19 cellular contexts compared by ENCODE assay signal in the genomic region with DNA sequence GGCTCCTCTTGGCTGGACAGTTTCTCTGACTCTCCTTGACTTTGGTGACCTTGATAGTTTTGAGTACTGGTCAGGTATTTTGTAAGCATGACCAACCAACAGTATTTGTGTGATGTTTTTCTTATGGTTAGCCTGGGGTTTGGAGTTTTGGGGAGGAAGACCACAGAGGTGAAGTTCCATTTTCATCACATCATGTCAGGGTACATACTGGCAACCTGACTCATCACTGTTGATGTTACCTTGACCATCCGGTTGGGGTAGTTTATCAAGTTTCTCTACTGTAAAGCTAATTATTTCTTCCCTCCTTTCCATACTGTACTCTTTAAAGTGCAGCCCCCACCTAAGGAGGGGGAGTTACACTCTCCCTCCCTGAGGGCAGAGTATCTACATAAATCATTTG. TPM values are rescaled to one million over a fixed set of nuclear protein-coding genes. Genes with fewer than 3 reads are reported as not detected.
DNase-seq lines count a peak whose midpoint lies in the region; ATAC-seq and TF ChIP-seq lines count a peak whose summit lies in the region.
"Had no signal": no experiment of that assay in that cellular context is flagged by ENCODE, and none has a peak within 500 bp of the region (broad histone marks: within the 10 kb centered on the region; RNA-seq: fewer than 3 reads in every experiment).

No MANE protein-coding gene starts in this region.

- H3K27me3 Mint-ChIP-seq in mesothelial cell of epicardium (ENCODE audit: low read depth), result no peaks in the 10 kb centered on the region
- H3K27me3 Mint-ChIP-seq: naive thymus-derived CD8-positive, alpha-beta T cell had no signal

- no peak overlapping the region for H3K4me3 ChIP-seq in epithelial cell of esophagus (ENCODE audit: low read length)
- H3K4me3 ChIP-seq: gastrocnemius medialis, SJSA1, skin epidermis, thoracic aorta had no signal

- H3K4me1 Mint-ChIP-seq in mesothelial cell of epicardium, result peaks cover 41% of the 10 kb centered on the region
- H3K4me1 Mint-ChIP-seq: naive thymus-derived CD8-positive, alpha-beta T cell had no signal

- no peak overlapping the region for H3K4me3 Mint-ChIP-seq in mesothelial cell of epicardium
- H3K4me3 Mint-ChIP-seq: naive thymus-derived CD8-positive, alpha-beta T cell had no signal

- DNase-seq in EL (peak; percentile 60), M059J (ENCODE audit: low read depth) (peak; percentile 79), epithelial cell of esophagus (ENCODE audit: low read depth) (peak; percentile 96), mesothelial cell of epicardium (ENCODE audit: low spot score in 2 of 2, unreplicated experiment in 2 of 2) (no peak), NCI-H1436 treated with DMSO at 0.1 percent for 48 hours (lab: John Stamatoyannopoulos, UW) (no peak)
- no peak for DNase-seq in activated naive CD4-positive, alpha-beta T cell treated with anti-CD3 and anti-CD28 coated beads, Interleukin-2, amount 50 U/mL, for 16 hours
- DNase-seq: activated CD4-positive, CD25-positive, alpha-beta regulatory T cell; amygdala; gastrocnemius medialis; GOT3; naive thymus-derived CD8-positive, alpha-beta T cell; NCI-H1694; NCI-H345 had no signal

- ATAC-seq in HG02885 (IDR thresholded peaks at IDR 0.05; ENCODE audit: poor library complexity, unreplicated experiment), result no peak
- ATAC-seq in HG02981 (IDR thresholded peaks at IDR 0.05; ENCODE audit: unreplicated experiment), result no peak
- ATAC-seq: gastrocnemius medialis; naive thymus-derived CD8-positive, alpha-beta T cell had no signal

- H3K36me3 Mint-ChIP-seq in mesothelial cell of epicardium, result peaks cover 2% of the 10 kb centered on the region
- H3K36me3 Mint-ChIP-seq: naive thymus-derived CD8-positive, alpha-beta T cell had no signal

- H3K9me3 Mint-ChIP-seq in mesothelial cell of epicardium, result no peaks in the 10 kb centered on the region
- H3K9me3 Mint-ChIP-seq: naive thymus-derived CD8-positive, alpha-beta T cell had no signal

- peak overlapping the region; percentile 98 for H3K27ac Mint-ChIP-seq in mesothelial cell of epicardium
- H3K27ac Mint-ChIP-seq: naive thymus-derived CD8-positive, alpha-beta T cell had no signal

- TF ChIP-seq CTCF in epithelial cell of esophagus (IDR thresholded peaks at IDR 0.05; ENCODE audit: insufficient read depth, low read depth, low read length, missing control alignments) (no peak), mesothelial cell of epicardium (IDR thresholded peaks at IDR 0.05; ENCODE audit: unreplicated experiment) (no peak)

RNA-seq across cellular contexts. Expression of a gene that starts 13.4 kb away (rescaled TPM):
- total RNA-seq in M059J (2014; rRNA removed; shearing (Covaris generic)), result 4.2 and 9.0 TPM in 2 replicates
- 7.0 to 8.9 TPM (median 7.3 TPM) in 3 replicates for total RNA-seq in mesothelial cell of epicardium

RNA-seq across cellular contexts. Expression of a gene that starts 27.4 kb away (rescaled TPM):
- total RNA-seq in M059J (2014; rRNA removed; shearing (Covaris generic)), result 96.0 and 132 TPM in 2 replicates
- 48.0 to 55.5 TPM (median 53.6 TPM) in 3 replicates for total RNA-seq in mesothelial cell of epicardium

RNA-seq across cellular contexts. Expression of a gene that starts 39.1 kb away (rescaled TPM):
- 6.8 and 7.6 TPM in 2 replicates for total RNA-seq in M059J (2014; rRNA removed; shearing (Covaris generic))
- total RNA-seq in mesothelial cell of epicardium, result 24.7 to 26.1 TPM (median 26.0 TPM) in 3 replicates

RNA-seq across cellular contexts. Expression of a gene that starts 45.9 kb away (rescaled TPM):
- total RNA-seq in M059J (2014; rRNA removed; shearing (Covaris generic)), result not detected in 2 replicates
- total RNA-seq in mesothelial cell of epicardium, result 2.5 to 4.0 TPM (median 2.8 TPM) in 3 replicates
- total RNA-seq: lung microvascular endothelial cell, SJSA1 had no signal

RNA-seq across cellular contexts. Expression of a gene that starts 51.1 kb away (rescaled TPM):
- total RNA-seq in M059J (2014; rRNA removed; shearing (Covaris generic)), result 13.2 and 21.4 TPM in 2 replicates
- total RNA-seq in mesothelial cell of epicardium, result 40.1 to 43.6 TPM (median 42.7 TPM) in 3 replicates

Comparison
In these comparisons a context has a peak if more than half of its experiments do, and no peak if none do; other contexts are left out.
1. DNase-seq: peak in EL (single experiment), M059J (single experiment) and epithelial cell of esophagus (single experiment); none in mesothelial cell of epicardium (0 of 2), activated naive CD4-positive, alpha-beta T cell treated with anti-CD3 and anti-CD28 coated beads, Interleukin-2, amount 50 U/mL, for 16 hours (single experiment) and NCI-H1436 treated with DMSO at 0.1 percent for 48 hours (single experiment).